14 cellular contexts compared by ENCODE assay signal in the genomic region with DNA sequence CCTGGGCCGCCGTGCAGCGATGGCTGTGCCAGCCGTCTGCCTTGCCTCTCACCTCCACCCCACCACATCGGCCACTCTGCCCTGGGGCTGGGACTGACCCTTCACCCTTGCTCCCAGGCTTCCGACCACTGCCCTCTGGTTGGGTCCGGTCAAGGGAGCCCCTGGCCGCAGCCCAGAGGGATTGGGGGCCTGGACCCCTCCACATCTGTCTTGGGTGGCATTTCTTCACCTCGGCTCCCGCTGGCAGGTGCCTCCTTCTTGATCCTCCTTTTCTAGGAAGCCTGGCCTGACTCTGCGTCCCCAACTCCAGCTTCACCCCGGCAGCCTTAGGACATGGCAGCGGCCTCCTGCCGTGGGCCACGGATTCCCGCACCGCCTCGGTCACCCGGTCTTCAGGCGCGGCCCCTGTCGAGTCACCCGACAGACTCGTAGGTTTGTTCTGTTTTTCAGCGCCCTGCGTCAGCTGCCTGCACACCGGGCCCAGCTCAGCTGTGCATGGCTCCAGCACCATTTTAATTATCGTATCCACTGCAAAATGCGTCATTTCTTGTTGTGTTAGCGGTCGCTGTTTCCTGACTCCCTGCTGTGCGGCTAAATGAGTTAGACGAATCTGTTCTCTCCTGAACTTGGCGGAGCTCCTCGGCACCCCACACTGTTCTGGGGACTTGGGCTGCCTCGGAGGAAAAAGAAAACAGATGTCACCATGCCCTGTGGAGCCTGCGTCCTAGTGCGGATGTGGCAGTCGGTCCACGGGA.
"Had no signal": no experiment of that assay in that cellular context is flagged by ENCODE, and none has a peak within 500 bp of the region (broad histone marks: within the 10 kb centered on the region; RNA-seq: fewer than 3 reads in every experiment).

No MANE protein-coding gene starts in this region.

- H3K9me3 ChIP-seq: left ventricle myocardium inferior, mucosa of descending colon, stomach, testis, upper lobe of left lung had no signal

- ATAC-seq: foreskin keratinocyte; mucosa of descending colon; naive thymus-derived CD8-positive, alpha-beta T cell had no signal

- H3K27me3 ChIP-seq: testis had no signal

- H3K36me3 ChIP-seq: left ventricle myocardium inferior, stomach, upper lobe of left lung had no signal

- H3K27ac Mint-ChIP-seq: activated T-helper 2 cell treated with anti-CD3 and anti-CD28 coated beads, Interferon-gamma antibody, Interleukin-2, Interleukin-4, amounts not matched to agents 10 μg/mL and 5 μg/mL and 100 μg/mL, durations not matched to agents 14 hours and 24 hours and 36 hours; naive thymus-derived CD8-positive, alpha-beta T cell had no signal

- H3K4me1 ChIP-seq: foreskin keratinocyte, left ventricle myocardium inferior, testis, upper lobe of left lung had no signal

- H3K36me3 Mint-ChIP-seq: naive thymus-derived CD8-positive, alpha-beta T cell had no signal

- H3K27ac ChIP-seq: foreskin keratinocyte, left ventricle myocardium inferior, stomach, testis, upper lobe of left lung had no signal

- DNase-seq: activated CD4-positive, alpha-beta T cell treated with anti-CD3 and anti-CD28 coated beads, Interleukin-2, amount 50 U/mL, for 48 hours; activated CD4-positive, CD25-positive, alpha-beta regulatory T cell treated with anti-CD3 and anti-CD28 coated beads, Interleukin-2, amount 50 U/mL, for 72 hours; activated naive CD4-positive, alpha-beta T cell treated with anti-CD3 and anti-CD28 coated beads, Interleukin-2, amount 50 U/mL, for 16 hours; effector CD8-positive, alpha-beta T cell; foreskin keratinocyte; left ventricle myocardium inferior; mucosa of descending colon; naive thymus-derived CD8-positive, alpha-beta T cell; stimulated activated CD4-positive, alpha-beta T cell treated with anti-CD3 and anti-CD28 coated beads, Interleukin-12 subunit alpha, Interleukin-12 subunit beta, amount 100 ng/mL, for 4 hours; stimulated activated CD4-positive, alpha-beta T cell treated with anti-CD3 and anti-CD28 coated beads, Interleukin-2, amount 100 ng/mL, for 24 hours; stomach; testis had no signal

- H3K4me3 ChIP-seq: left ventricle myocardium inferior, mucosa of descending colon, stomach, testis, upper lobe of left lung had no signal

- H3K4me3 Mint-ChIP-seq: naive thymus-derived CD8-positive, alpha-beta T cell had no signal

- H3K9me3 Mint-ChIP-seq: activated T-helper 2 cell treated with anti-CD3 and anti-CD28 coated beads, Interferon-gamma antibody, Interleukin-2, Interleukin-4, amounts not matched to agents 10 μg/mL and 5 μg/mL and 100 μg/mL, durations not matched to agents 14 hours and 24 hours and 36 hours; naive thymus-derived CD8-positive, alpha-beta T cell had no signal
